1 cellular context compared by ENCODE assay signal in the genomic region with DNA sequence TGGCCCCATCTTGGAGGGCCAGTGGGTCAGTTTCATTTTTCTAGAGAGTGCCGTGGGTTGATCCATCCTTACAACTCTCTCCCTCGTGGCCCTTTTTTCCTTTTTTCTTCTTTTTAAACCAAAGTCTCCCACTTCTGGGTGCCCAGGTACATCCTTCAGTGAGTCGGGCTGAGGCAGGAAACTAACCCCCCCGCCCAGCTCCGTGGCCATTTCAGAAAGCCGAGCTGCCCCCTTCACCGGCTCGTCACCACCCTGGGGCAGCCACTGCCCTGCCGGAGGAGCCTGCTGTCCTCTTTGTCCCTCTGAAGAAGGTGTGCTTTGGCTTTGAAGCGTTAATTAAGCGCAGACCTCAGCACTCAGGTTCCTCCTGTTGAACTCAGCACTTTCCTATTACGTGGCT.
TF ChIP-seq lines count a peak whose summit lies in the region.

No MANE protein-coding gene starts in this region.

TF ChIP-seq in endothelial cell of umbilical vein, 7 proteins besides CTCF, POLR2A, EP300 and RAD21 (continued from another document):
- no peak for TF ChIP-seq GATA2 (IDR thresholded peaks at IDR 0.05; ENCODE audit: insufficient read depth, insufficient read length, low read depth, low read length)
